In genomic region chr7:77699056-77699455, GRCh38 we compare ENCODE assay signal across 8 cellular contexts. TPM values are rescaled to one million over a fixed set of nuclear protein-coding genes. Genes with fewer than 3 reads are reported as not detected.
A peak's percentile ranks its signal among the peaks of the same experiment; 100 is the strongest.
DNase-seq lines count a peak whose midpoint lies in the region; FAIRE-seq and TF ChIP-seq lines count a peak whose summit lies in the region.

No MANE protein-coding gene starts in this region.

- H3K4me3 ChIP-seq in GM23248, result peak overlapping the region; percentile 95
- H3K4me3 ChIP-seq in fibroblast of villous mesenchyme (ENCODE audit: low read depth, low read length), result peak overlapping the region; percentile 73

- no peaks in the 10 kb centered on the region for H3K36me3 ChIP-seq in GM23248 (ENCODE audit: low read depth)

- H3K4me1 ChIP-seq in GM23248 (ENCODE audit: insufficient read depth), result peaks cover 36% of the 10 kb centered on the region

- H3F3A ChIP-seq in GM23248 (ENCODE audit: insufficient read depth), result peaks cover 31% of the 10 kb centered on the region

- WGBS in GM23248 (ENCODE audit: low coverage in 1 of 2, low lambda C conversion rate in 2 of 2, missing lambda C conversion rate in 2 of 2), 2 experiments, result 50 to 55% methylated on average over 2 of the region's 2 CpGs

- TF ChIP-seq CTCF in fibroblast of villous mesenchyme (IDR thresholded peaks at IDR 0.05; ENCODE audit: insufficient read depth, low read depth, low read length), result no peak

- no peaks in the 10 kb centered on the region for H3K27me3 ChIP-seq in GM23248 (replicated peaks; ENCODE audit: insufficient read depth)

- peaks cover 93% of the 10 kb centered on the region for H3K79me2 ChIP-seq in GM23248 (ENCODE audit: insufficient read depth)

- H3K4me2 ChIP-seq in GM23248 (ENCODE audit: unreplicated experiment), result peak overlapping the region; percentile 96

- H3K27ac ChIP-seq in GM23248, result peak overlapping the region; percentile 84

- peak; percentile 84 for FAIRE-seq in GM18507 (lab: Jason Lieb, UNC)
- no peak for FAIRE-seq in urothelium cell line (lab: Jason Lieb, UNC)

- H3K9ac ChIP-seq in GM23248, result peak overlapping the region; percentile 93

- no peak overlapping the region for H2AFZ ChIP-seq in GM23248

- no peaks in the 10 kb centered on the region for H4K20me1 ChIP-seq in GM23248 (ENCODE audit: insufficient read depth)

- H3K9me3 ChIP-seq in GM23248 (ENCODE audit: low read depth), result no peaks in the 10 kb centered on the region

- in situ Hi-C loops in GM23248 (cut with MboI), result no loop called here

- DNase-seq in GM18507 (ENCODE audit: extremely low spot score, insufficient read length, low read depth) (peak; percentile 54), GM23248 (peak; percentile 30), NCI-H748 treated with DMSO at 0.1 percent for 48 hours (lab: John Stamatoyannopoulos, UW) (peak; percentile 12), fibroblast of villous mesenchyme (ENCODE audit: low read depth) (no peak), AG08396 (ENCODE audit: low spot score) (no peak), SK-N-DZ (ENCODE audit: low spot score) (no peak), urothelium cell line (ENCODE audit: low spot score) (no peak)
- DNase-seq in activated CD8-positive, alpha-beta memory T cell treated with anti-CD3 and anti-CD28 coated beads, Interleukin-2, amount 50 U/mL, for 48 hours, result no peak

- no peaks in the 10 kb centered on the region for H3K9me2 ChIP-seq in GM23248 (ENCODE audit: insufficient read depth)

RNA-seq across cellular contexts. Expression of gene RSBN1L, which starts 2.8 kb away (rescaled TPM):
- 4.9 and 13.3 TPM in 2 replicates for total RNA-seq in GM23248 (2014; rRNA removed; shearing (Covaris generic))
- polyA plus RNA-seq in GM23248 (2016; fragmentation: Nextera tagmentation; extraction: Ambion mirVana), result 2.0 and 2.5 TPM in 2 replicates
- 20.6 and 25.0 TPM in 2 replicates for total RNA-seq in fibroblast of villous mesenchyme
- polyA plus RNA-seq in SK-N-DZ (2014; cell fraction: cytosol; rRNA removed), result 14.4 and 18.4 TPM in 2 replicates
- polyA plus RNA-seq in SK-N-DZ (2014; cell fraction: nucleus; rRNA removed), result 14.6 and 18.3 TPM in 2 replicates

Comparison
In these comparisons a context has a peak if more than half of its experiments do, and no peak if none do; other contexts are left out.
1. DNase-seq: peak in GM18507 (single experiment), GM23248 (single experiment) and NCI-H748 treated with DMSO at 0.1 percent for 48 hours (single experiment); none in fibroblast of villous mesenchyme (single experiment), AG08396 (single experiment), SK-N-DZ (single experiment), activated CD8-positive, alpha-beta memory T cell treated with anti-CD3 and anti-CD28 coated beads, Interleukin-2, amount 50 U/mL, for 48 hours (single experiment) and urothelium cell line (single experiment).